8 cellular contexts compared by ENCODE assay signal in the genomic region with DNA sequence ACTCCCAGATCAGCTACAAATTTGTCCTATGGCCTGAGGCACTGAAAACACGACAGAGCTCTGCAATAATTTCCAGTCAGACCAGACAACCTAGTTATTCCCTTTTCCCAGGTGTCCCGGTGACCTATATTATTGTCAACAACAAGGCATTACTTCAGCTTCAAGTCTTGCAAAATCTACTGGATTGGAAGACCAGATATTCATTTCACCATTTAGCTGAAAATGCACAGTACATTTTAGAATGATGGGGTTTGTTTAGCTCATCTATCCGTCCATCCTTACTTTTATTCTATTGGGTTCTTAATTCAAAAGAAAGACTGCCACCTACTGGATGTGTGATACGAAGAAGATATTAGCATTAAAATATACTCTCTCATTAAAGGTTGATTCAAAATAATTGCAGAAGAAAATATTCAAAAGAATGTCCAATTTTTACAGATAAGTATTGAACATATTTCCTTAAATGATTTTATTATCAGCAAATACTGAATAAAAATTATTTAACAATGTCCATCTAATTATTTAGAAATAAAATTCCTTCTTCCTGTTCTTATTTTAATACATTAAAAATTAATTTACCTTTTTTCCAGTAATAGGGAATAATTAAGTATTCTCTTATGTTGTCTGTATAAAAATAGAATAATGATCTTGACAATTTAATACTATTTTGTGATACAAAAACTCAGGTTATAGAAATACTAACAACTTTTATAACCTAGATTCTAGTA.
A peak's percentile ranks its signal among the peaks of the same experiment; 100 is the strongest.
DNase-seq lines count a peak whose midpoint lies in the region; ATAC-seq and TF ChIP-seq lines count a peak whose summit lies in the region.

No MANE protein-coding gene starts in this region.

- H3K27me3 ChIP-seq in tibial artery: no peaks in the 10 kb centered on the region

- no peaks in the 10 kb centered on the region for H3K27me3 Mint-ChIP-seq in activated CD8-positive, alpha-beta memory T cell treated with anti-CD3 and anti-CD28 coated beads, Interleukin-2, amount 10 ng/mL, durations not matched to agents 7 days and 5 days

- peak; percentile 33 for TF ChIP-seq CTCF in AG09309 (IDR thresholded peaks at IDR 0.05; ENCODE audit: control insufficient read depth, insufficient read depth, low read depth, low read length, missing control alignments)
- TF ChIP-seq CTCF in fibroblast of the aortic adventitia (IDR thresholded peaks at IDR 0.05; ENCODE audit: insufficient read depth, low read length): peak; percentile 50
- TF ChIP-seq CTCF in tibial artery (IDR thresholded peaks at IDR 0.05): peak; percentile 46 to 48

- H3K27ac ChIP-seq in tibial artery: no peak overlapping the region

- no peaks in the 10 kb centered on the region for H3K4me1 ChIP-seq in tibial artery

- DNase-seq in AG09309 (ENCODE audit: low read depth): peak; percentile 25
- peak; percentile 64 for DNase-seq in HT-29 (ENCODE audit: low spot score)
- DNase-seq in RPMI7951 (ENCODE audit: low read depth): peak; percentile 42
- DNase-seq in fibroblast of the aortic adventitia (ENCODE audit: low read depth): peak; percentile 69
- DNase-seq in tibial artery: no peak
- no peak for DNase-seq in activated CD8-positive, alpha-beta memory T cell treated with anti-CD3 and anti-CD28 coated beads, Interleukin-2, amount 10 ng/mL, durations not matched to agents 7 days and 5 days
- DNase-seq in NCI-H1048 (lab: John Stamatoyannopoulos, UW): no peak

- CTCF ChIA-PET in activated CD8-positive, alpha-beta memory T cell treated with anti-CD3 and anti-CD28 coated beads, Interleukin-2, amount 10 ng/mL, durations not matched to agents 7 days and 5 days (lab: Charles Lee): interaction anchor here (1.3 kb wide), 1 partner anchor 14 kb away, joined by 5 read pairs; no protein-coding TSS in a partner anchor

- no peaks in the 10 kb centered on the region for H3K36me3 Mint-ChIP-seq in activated CD8-positive, alpha-beta memory T cell treated with anti-CD3 and anti-CD28 coated beads, Interleukin-2, amount 10 ng/mL, durations not matched to agents 7 days and 5 days

- H3K4me3 ChIP-seq in AG09309 (ENCODE audit: control insufficient read depth, low read depth, low read length): no peak overlapping the region
- H3K4me3 ChIP-seq in fibroblast of the aortic adventitia (ENCODE audit: low read depth, low read length): no peak overlapping the region
- H3K4me3 ChIP-seq in tibial artery: no peak overlapping the region

- H3K36me3 ChIP-seq in tibial artery: no peaks in the 10 kb centered on the region

- no peaks in the 10 kb centered on the region for H3K9me3 ChIP-seq in tibial artery

- H3K27ac Mint-ChIP-seq in activated CD8-positive, alpha-beta memory T cell treated with anti-CD3 and anti-CD28 coated beads, Interleukin-2, amount 10 ng/mL, durations not matched to agents 7 days and 5 days: no peak overlapping the region

- no peaks in the 10 kb centered on the region for H3K4me1 Mint-ChIP-seq in activated CD8-positive, alpha-beta memory T cell treated with anti-CD3 and anti-CD28 coated beads, Interleukin-2, amount 10 ng/mL, durations not matched to agents 7 days and 5 days

- ATAC-seq in HG03354 (IDR thresholded peaks at IDR 0.05; ENCODE audit: poor library complexity, severe bottlenecking, unreplicated experiment): no peak
- no peak for ATAC-seq in activated CD8-positive, alpha-beta memory T cell treated with anti-CD3 and anti-CD28 coated beads, Interleukin-2, amount 10 ng/mL, durations not matched to agents 7 days and 5 days

- H3K4me3 Mint-ChIP-seq in activated CD8-positive, alpha-beta memory T cell treated with anti-CD3 and anti-CD28 coated beads, Interleukin-2, amount 10 ng/mL, durations not matched to agents 7 days and 5 days: no peak overlapping the region

- no peaks in the 10 kb centered on the region for H3K9me3 Mint-ChIP-seq in activated CD8-positive, alpha-beta memory T cell treated with anti-CD3 and anti-CD28 coated beads, Interleukin-2, amount 10 ng/mL, durations not matched to agents 7 days and 5 days (ENCODE audit: low read depth)

- intact Hi-C loops in tibial artery (cut with DNase I; ENCODE audit: low total_unique reads): no loop called here

Comparison
In these comparisons a context has a peak if more than half of its experiments do, and no peak if none do; other contexts are left out.
1. DNase-seq: peak in AG09309 (single experiment), HT-29 (single experiment), RPMI7951 (single experiment) and fibroblast of the aortic adventitia (single experiment); none in tibial artery (0 of 2), activated CD8-positive, alpha-beta memory T cell treated with anti-CD3 and anti-CD28 coated beads, Interleukin-2, amount 10 ng/mL, durations not matched to agents 7 days and 5 days (single experiment) and NCI-H1048 (single experiment).
2. Peak in every context shown above with its lines, with median percentiles within 50 percentile points of each other: CTCF ChIP-seq.